ENCODE assay signal across 9 cellular contexts in the genomic region with DNA sequence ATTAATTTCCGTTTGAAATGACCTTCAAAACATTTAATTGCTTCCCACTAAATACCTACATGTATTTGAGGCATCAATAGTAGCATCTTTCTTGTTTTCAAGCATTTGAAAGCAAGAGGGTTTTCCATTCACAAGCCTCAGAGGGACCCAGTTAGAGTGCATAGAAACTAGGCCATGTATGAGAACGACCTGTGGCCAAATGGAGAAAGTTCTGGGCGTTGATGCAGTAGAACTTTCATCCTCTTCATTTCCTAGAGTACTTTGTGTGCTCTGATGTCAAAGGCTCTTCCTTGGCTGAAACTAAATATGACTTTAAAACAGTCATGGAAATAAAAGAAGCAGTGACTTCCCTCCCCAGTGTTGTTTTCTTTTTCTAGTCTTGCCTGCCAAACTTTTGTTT. TPM values are rescaled to one million over a fixed set of nuclear protein-coding genes. Genes with fewer than 3 reads are reported as not detected.
DNase-seq lines count a peak whose midpoint lies in the region; ATAC-seq and TF ChIP-seq lines count a peak whose summit lies in the region.
"Had no signal": no experiment of that assay in that cellular context is flagged by ENCODE, and none has a peak within 500 bp of the region (broad histone marks: within the 10 kb centered on the region; RNA-seq: fewer than 3 reads in every experiment).

No MANE protein-coding gene starts in this region.

- 64% methylated on average over 3 of the region's 3 CpGs for WGBS in hepatocyte (ENCODE audit: low lambda C conversion rate, missing lambda C conversion rate)

- peaks cover 0 to 4% of the 10 kb centered on the region in 2 donors for H3K36me3 Mint-ChIP-seq in stimulated activated naive B cell treated with anti-CD40 and anti-IgM and Interleukin-4, amounts not matched to agents 10 μg/mL and 1 μg/mL and 100 μg/mL, for 72 hours

- H3K27ac ChIP-seq in VCaP: peak overlapping the region; percentile 99
- H3K27ac ChIP-seq in hepatocyte: peak overlapping the region; percentile 99

- peaks cover 7% of the 10 kb centered on the region for H3K4me1 ChIP-seq in hepatocyte (ENCODE audit: insufficient read depth)

- DNase-seq in NCI-H1092 treated with DMSO at 0.1 percent for 48 hours (lab: John Stamatoyannopoulos, UW) (peak; percentile 39), NCI-H1092 (lab: John Stamatoyannopoulos, UW) (no peak), hepatocyte (ENCODE audit: low spot score) (no peak), EL (no peak), dermis blood vessel endothelial cell (no peak), mucosa of gallbladder (ENCODE audit: low spot score) (no peak)
- no peak for DNase-seq in stimulated activated naive B cell treated with anti-CD40 and anti-IgM and Interleukin-4, amounts not matched to agents 10 μg/mL and 1 μg/mL and 100 μg/mL, for 72 hours
- DNase-seq: ACHN had no signal

- no peak for TF ChIP-seq CTCF in VCaP (conservative IDR thresholded peaks at IDR 0.05)
- no peak for TF ChIP-seq CTCF in hepatocyte (IDR thresholded peaks at IDR 0.05; ENCODE audit: poor library complexity)

- no peaks in the 10 kb centered on the region for H3K9me2 ChIP-seq in hepatocyte (replicated peaks; ENCODE audit: insufficient read depth)

- no peaks in the 10 kb centered on the region for H3K36me3 ChIP-seq in hepatocyte (replicated peaks; ENCODE audit: insufficient read depth, low read depth)

- H3K27ac Mint-ChIP-seq in stimulated activated naive B cell treated with anti-CD40 and anti-IgM and Interleukin-4, amounts not matched to agents 10 μg/mL and 1 μg/mL and 100 μg/mL, for 72 hours: peak overlapping the region; percentile 81

- no peak for ATAC-seq in stimulated activated naive B cell treated with anti-CD40 and anti-IgM and Interleukin-4, amounts not matched to agents 10 μg/mL and 1 μg/mL and 100 μg/mL, for 72 hours (replicated peaks)

- H4K20me1 ChIP-seq in hepatocyte (ENCODE audit: insufficient read depth, poor library complexity, severe bottlenecking): no peaks in the 10 kb centered on the region

- H3K27me3 Mint-ChIP-seq in stimulated activated naive B cell treated with anti-CD40 and anti-IgM and Interleukin-4, amounts not matched to agents 10 μg/mL and 1 μg/mL and 100 μg/mL, for 72 hours: no peaks in the 10 kb centered on the region

- peaks cover 31% of the 10 kb centered on the region for H3K79me2 ChIP-seq in hepatocyte

- H3K4me1 Mint-ChIP-seq in stimulated activated naive B cell treated with anti-CD40 and anti-IgM and Interleukin-4, amounts not matched to agents 10 μg/mL and 1 μg/mL and 100 μg/mL, for 72 hours: peaks cover 14 to 28% of the 10 kb centered on the region in 2 donors

- peak overlapping the region; percentile 69 for H2AFZ ChIP-seq in hepatocyte

- H3K9me3 Mint-ChIP-seq in stimulated activated naive B cell treated with anti-CD40 and anti-IgM and Interleukin-4, amounts not matched to agents 10 μg/mL and 1 μg/mL and 100 μg/mL, for 72 hours: no peaks in the 10 kb centered on the region

- no peak overlapping the region for H3K4me3 ChIP-seq in hepatocyte

- peak overlapping the region; percentile 93 to 97 for H3K4me3 Mint-ChIP-seq in stimulated activated naive B cell treated with anti-CD40 and anti-IgM and Interleukin-4, amounts not matched to agents 10 μg/mL and 1 μg/mL and 100 μg/mL, for 72 hours

- no peaks in the 10 kb centered on the region for H3K27me3 ChIP-seq in hepatocyte

- H3K4me2 ChIP-seq in hepatocyte: peak overlapping the region; percentile 79

- no peaks in the 10 kb centered on the region for H3K9me3 ChIP-seq in hepatocyte (ENCODE audit: low read depth)

RNA-seq across cellular contexts. Expression of a gene that starts 0.9 kb away (rescaled TPM):
- total RNA-seq in hepatocyte (380 and 389 TPM in 2 replicates), dermis blood vessel endothelial cell (87.1 and 102 TPM in 2 replicates), mucosa of gallbladder (184 TPM)
- polyA plus RNA-seq in hepatocyte: 304 and 389 TPM in 2 replicates
